Comparison of ENCODE assay signal across 12 cellular contexts in the genomic region with DNA sequence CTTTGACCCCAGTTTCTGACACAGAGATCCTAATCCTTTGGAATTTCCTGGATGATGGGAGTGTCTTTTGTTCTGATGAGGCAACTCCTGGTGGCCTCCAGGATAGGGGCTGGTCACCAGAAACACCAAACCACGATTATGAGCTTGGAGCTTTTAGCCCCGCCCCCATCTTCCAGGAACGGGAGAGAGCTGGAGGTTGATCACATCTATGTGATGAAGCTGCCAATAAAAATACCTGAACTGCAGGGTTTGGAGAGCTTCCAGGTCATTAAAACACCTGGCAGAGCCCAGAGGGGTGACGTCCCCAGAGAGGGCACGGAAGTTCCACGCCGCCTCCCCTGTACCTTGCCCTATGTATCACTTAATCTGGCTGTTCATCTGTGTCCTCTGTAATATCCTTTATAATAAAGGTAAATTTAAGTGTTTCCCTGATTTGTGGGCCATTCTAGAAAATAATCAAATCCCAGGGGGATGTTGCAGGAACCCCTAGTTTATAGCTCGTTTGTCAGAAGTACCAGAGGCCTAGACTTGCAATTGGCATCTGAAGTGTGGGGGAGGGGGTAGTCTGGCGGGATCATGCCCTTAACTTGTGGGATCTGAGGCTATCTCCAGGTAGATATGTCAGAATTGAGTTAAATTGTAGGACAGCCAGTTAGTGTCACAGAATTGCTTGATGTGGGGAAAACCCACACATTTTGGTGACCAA. TPM values are rescaled to one million over a fixed set of nuclear protein-coding genes. Genes with fewer than 3 reads are reported as not detected.
DNase-seq lines count a peak whose midpoint lies in the region; ATAC-seq and TF ChIP-seq lines count a peak whose summit lies in the region.
"Had no signal": no experiment of that assay in that cellular context is flagged by ENCODE, and none has a peak within 500 bp of the region (broad histone marks: within the 10 kb centered on the region; RNA-seq: fewer than 3 reads in every experiment).

No MANE protein-coding gene starts in this region.

- no peak overlapping the region for H3K4me3 ChIP-seq in GM23338
- H3K4me3 ChIP-seq in PC-9, result no peak overlapping the region
- H3K4me3 ChIP-seq in fibroblast of lung (replicated peaks in 1 of 4; ENCODE audit: control extremely low read depth in 1 of 4, insufficient read depth in 1 of 4, low read depth in 3 of 4, low read length in 4 of 4), result no peak overlapping the region
- no peak overlapping the region for H3K4me3 ChIP-seq in prostate gland

- H4K20me1 ChIP-seq in GM23338 (replicated peaks; ENCODE audit: insufficient read depth) (no peaks in the 10 kb centered on the region; the same call in 1 of the 2 replicates), PC-9 (ENCODE audit: insufficient read depth) (no peaks in the 10 kb centered on the region), fibroblast of lung (ENCODE audit: control insufficient read depth, extremely low read depth, insufficient read depth, low read length) (no peaks in the 10 kb centered on the region)

- H3K9ac ChIP-seq in fibroblast of lung (ENCODE audit: insufficient read depth, low read length), result no peak overlapping the region

- H3K4me3 Mint-ChIP-seq in GM23338, result no peak overlapping the region
- H3K4me3 Mint-ChIP-seq: activated CD4-positive, alpha-beta memory T cell treated with anti-CD3 and anti-CD28 coated beads, Interleukin-2, amount 10 ng/mL, durations not matched to agents 7 days and 5 days; endodermal cell had no signal

- no peak for ATAC-seq in GM23338

- H3K4me1 ChIP-seq in GM23338 (ENCODE audit: insufficient read depth), result no peaks in the 10 kb centered on the region
- peaks cover 31% of the 10 kb centered on the region for H3K4me1 ChIP-seq in PC-9 (replicated peaks; ENCODE audit: insufficient read depth)
- H3K4me1 ChIP-seq in fibroblast of lung (ENCODE audit: control insufficient read depth, extremely low read depth, insufficient read depth, low read length), result peaks cover 6% of the 10 kb centered on the region
- peaks cover 22% of the 10 kb centered on the region for H3K4me1 ChIP-seq in prostate gland (replicated peaks)

- H3K9me2 ChIP-seq in GM23338 (ENCODE audit: insufficient read depth), result no peaks in the 10 kb centered on the region; the same call in 1 of the 2 replicates
- H3K9me2 ChIP-seq in PC-9 (ENCODE audit: insufficient read depth), result no peaks in the 10 kb centered on the region

- DNase-seq in GM23338 (ENCODE audit: low spot score) (no peak), PC-9 (peak in 1 of 2 experiments; percentile 71), fibroblast of lung (ENCODE audit: low read depth in 2 of 2) (no peak), prostate gland (ENCODE audit: low spot score) (peak; percentile 85), hepatic stellate cell (ENCODE audit: low spot score) (no peak), posterior vena cava (ENCODE audit: low spot score) (no peak), NCI-H1694 treated with DMSO at 0.1 percent for 48 hours (lab: John Stamatoyannopoulos, UW) (no peak)
- DNase-seq in effector CD4-positive, alpha-beta T cell, result no peak
- DNase-seq: activated CD4-positive, alpha-beta memory T cell treated with anti-CD3 and anti-CD28 coated beads, Interleukin-2, amount 10 ng/mL, durations not matched to agents 7 days and 5 days; DMS53; endodermal cell; stimulated activated CD4-positive, alpha-beta T cell treated with anti-CD3 and anti-CD28 coated beads, Interleukin-4, amount 100 ng/mL, for 1 hour had no signal

- no peaks in the 10 kb centered on the region for H3K9me3 Mint-ChIP-seq in GM23338
- H3K9me3 Mint-ChIP-seq: activated CD4-positive, alpha-beta memory T cell treated with anti-CD3 and anti-CD28 coated beads, Interleukin-2, amount 10 ng/mL, durations not matched to agents 7 days and 5 days; endodermal cell had no signal

- no peak overlapping the region for H3K27ac ChIP-seq in GM23338 (ENCODE audit: low read depth)
- H3K27ac ChIP-seq in PC-9, result peak overlapping the region; percentile 75
- H3K27ac ChIP-seq in fibroblast of lung (ENCODE audit: insufficient read depth, low read length), result peak overlapping the region; percentile 1
- H3K27ac ChIP-seq in prostate gland, result peak overlapping the region; percentile 83 to 90

- no peak overlapping the region for H2AFZ ChIP-seq in GM23338
- H2AFZ ChIP-seq in PC-9, result no peak overlapping the region
- no peak overlapping the region for H2AFZ ChIP-seq in fibroblast of lung (ENCODE audit: low read length)

- H3K9me3 ChIP-seq in PC-9 (ENCODE audit: insufficient read depth, low read depth) (no peaks in the 10 kb centered on the region), fibroblast of lung (ENCODE audit: control insufficient read depth, insufficient read depth, low read depth, low read length) (no peaks in the 10 kb centered on the region), prostate gland (no peaks in the 10 kb centered on the region)

- TF ChIP-seq POLR2A in prostate gland (IDR thresholded peaks at IDR 0.05), result no peak

- H3K79me2 ChIP-seq in GM23338 (replicated peaks; ENCODE audit: insufficient read depth), result no peaks in the 10 kb centered on the region
- no peaks in the 10 kb centered on the region for H3K79me2 ChIP-seq in PC-9 (ENCODE audit: low read depth)
- peaks cover 5% of the 10 kb centered on the region for H3K79me2 ChIP-seq in fibroblast of lung (ENCODE audit: control insufficient read depth, insufficient read depth, low read length)

- H3K27me3 ChIP-seq in GM23338 (ENCODE audit: insufficient read depth) (no peaks in the 10 kb centered on the region), PC-9 (ENCODE audit: insufficient read depth, low read depth) (no peaks in the 10 kb centered on the region), fibroblast of lung (ENCODE audit: control insufficient read depth, insufficient read depth, low read length) (no peaks in the 10 kb centered on the region), prostate gland (replicated peaks; ENCODE audit: insufficient read depth) (no peaks in the 10 kb centered on the region)

- CTCF ChIA-PET in PC-9 (lab: Charles Lee), result no interaction called here

- TF ChIP-seq CTCF in GM23338 (conservative IDR thresholded peaks at IDR 0.05; ENCODE audit: low read depth in 2 of 2) (no peak), PC-9 (conservative IDR thresholded peaks at IDR 0.05) (no peak), fibroblast of lung (conservative IDR thresholded peaks at IDR 0.05 in 1 of 2, IDR thresholded peaks at IDR 0.05 in 1 of 2; ENCODE audit: low read depth in 1 of 2, low read length in 2 of 2) (no peak), prostate gland (IDR thresholded peaks at IDR 0.05) (no peak)

- no peaks in the 10 kb centered on the region for H3K27me3 Mint-ChIP-seq in GM23338 (ENCODE audit: insufficient read depth, low read depth, poor library complexity)
- H3K27me3 Mint-ChIP-seq: activated CD4-positive, alpha-beta memory T cell treated with anti-CD3 and anti-CD28 coated beads, Interleukin-2, amount 10 ng/mL, durations not matched to agents 7 days and 5 days had no signal

- POLR2A ChIA-PET in PC-9 (lab: Charles Lee; ENCODE audit: unreplicated experiment), result no interaction called here

- no TSS peak for BruUV-seq in PC-9 (replicated peaks; lab: Mats Ljungman, UMichigan)

- no peak overlapping the region for H3K4me2 ChIP-seq in GM23338
- H3K4me2 ChIP-seq in PC-9, result peak overlapping the region; percentile 50
- no peak overlapping the region for H3K4me2 ChIP-seq in fibroblast of lung (ENCODE audit: extremely low read depth, insufficient read depth, low read length)

- H3K36me3 ChIP-seq in GM23338 (ENCODE audit: insufficient read depth) (no peaks in the 10 kb centered on the region; the same call in 1 of the 2 replicates), PC-9 (ENCODE audit: low read depth) (no peaks in the 10 kb centered on the region; the same call in 1 of the 2 replicates), fibroblast of lung (ENCODE audit: control insufficient read depth, insufficient read depth, low read length) (peaks cover 12% of the 10 kb centered on the region), prostate gland (no peaks in the 10 kb centered on the region)

- no peaks in the 10 kb centered on the region for H3F3A ChIP-seq in GM23338 (replicated peaks; ENCODE audit: low read depth)
- H3F3A ChIP-seq in PC-9 (ENCODE audit: insufficient read depth, low read depth), result peaks cover 8% of the 10 kb centered on the region; the same call in 1 of the 2 replicates

- H3K4me1 Mint-ChIP-seq in GM23338, result peaks cover 10% of the 10 kb centered on the region; the same call in 2 of the 3 replicates

- 33% methylated on average over 9 of the region's 9 CpGs for WGBS in prostate gland

- H3K27ac Mint-ChIP-seq in GM23338, result peak overlapping the region; percentile 15; the same call in 1 of the 2 replicates
- H3K27ac Mint-ChIP-seq: activated CD4-positive, alpha-beta memory T cell treated with anti-CD3 and anti-CD28 coated beads, Interleukin-2, amount 10 ng/mL, durations not matched to agents 7 days and 5 days; endodermal cell had no signal

- peaks cover 9% of the 10 kb centered on the region; the same call in 2 of the 3 replicates for H3K36me3 Mint-ChIP-seq in GM23338 (ENCODE audit: low read depth)

- intact Hi-C loops in PC-9 (cut with micrococcal nuclease; ENCODE audit: unreplicated experiment) (no loop called here), prostate gland (cut with DNase I) (no loop called here), posterior vena cava (cut with DNase I) (no loop called here)

TF ChIP-seq in GM23338, 12 proteins besides CTCF, POLR2A, EP300 and RAD21 (continues in another document):
- no peak for TF ChIP-seq POLR2AphosphoS5 (IDR thresholded peaks at IDR 0.05; ENCODE audit: low read depth)
- TF ChIP-seq NANOG (IDR thresholded peaks at IDR 0.05; ENCODE audit: borderline replicate concordance), result no peak
- TF ChIP-seq, protein P1, sequence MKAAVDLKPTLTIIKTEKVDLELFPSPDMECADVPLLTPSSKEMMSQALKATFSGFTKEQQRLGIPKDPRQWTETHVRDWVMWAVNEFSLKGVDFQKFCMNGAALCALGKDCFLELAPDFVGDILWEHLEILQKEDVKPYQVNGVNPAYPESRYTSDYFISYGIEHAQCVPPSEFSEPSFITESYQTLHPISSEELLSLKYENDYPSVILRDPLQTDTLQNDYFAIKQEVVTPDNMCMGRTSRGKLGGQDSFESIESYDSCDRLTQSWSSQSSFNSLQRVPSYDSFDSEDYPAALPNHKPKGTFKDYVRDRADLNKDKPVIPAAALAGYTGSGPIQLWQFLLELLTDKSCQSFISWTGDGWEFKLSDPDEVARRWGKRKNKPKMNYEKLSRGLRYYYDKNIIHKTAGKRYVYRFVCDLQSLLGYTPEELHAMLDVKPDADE (IDR thresholded peaks at IDR 0.05), result no peak

RNA-seq across cellular contexts. Expression of gene APPL2, which starts 21.2 kb away (rescaled TPM):
- 15.1 and 17.4 TPM in 2 replicates for total RNA-seq in GM23338 (2014; rRNA removed; shearing (Covaris generic))
- polyA plus RNA-seq in GM23338 (2016; fragmentation: Nextera tagmentation; extraction: Ambion mirVana) (6.2 and 9.3 TPM in 2 replicates), fibroblast of lung (68.0 and 74.3 TPM in 2 replicates)
- total RNA-seq in PC-9 (2021) (24.3 and 24.6 TPM in 2 replicates), fibroblast of lung (43.9 and 53.8 TPM in 2 replicates), prostate gland (100 to 1,000 TPM in 1 of 2 donors, 10 to 100 TPM in 1; 72.0 to 110 TPM), posterior vena cava (10 to 100 TPM; 40.3 to 41.2 TPM)
- 36.1 and 36.3 TPM in 2 replicates for polyA plus RNA-seq in fibroblast of lung (2012)
- 9.2 and 11.7 TPM in 2 replicates for polyA minus RNA-seq in fibroblast of lung (ENCODE audit: low replicate concordance)
